Comparison of ENCODE assay signal across 17 cellular contexts in genomic region chr3:356947-357346, GRCh38.
DNase-seq lines count a peak whose midpoint lies in the region; ATAC-seq and TF ChIP-seq lines count a peak whose summit lies in the region.
"Had no signal": no experiment of that assay in that cellular context is flagged by ENCODE, and none has a peak within 500 bp of the region (broad histone marks: within the 10 kb centered on the region; RNA-seq: fewer than 3 reads in every experiment).

No MANE protein-coding gene starts in this region.

- POLR2A ChIA-PET in IMR-90 (lab: Charles Lee; ENCODE audit: unreplicated experiment): no interaction called here

- H2BK120ac ChIP-seq in IMR-90 (ENCODE audit: low read depth, low read length): peak overlapping the region; percentile 95

- peak overlapping the region; percentile 59; the same call in 1 of the 2 replicates for H4K5ac ChIP-seq in IMR-90 (ENCODE audit: low read depth, low read length)

- peak overlapping the region; percentile 83 for H4K91ac ChIP-seq in IMR-90 (ENCODE audit: insufficient read depth, low read depth, low read length)

- H3K4me1 Mint-ChIP-seq in mesothelial cell of epicardium: no peaks in the 10 kb centered on the region
- H3K4me1 Mint-ChIP-seq in activated T-cell treated with anti-CD3 and anti-CD28 coated beads, Interleukin-2, amount 50 U/mL, for 24 hours (ENCODE audit: low read depth): no peaks in the 10 kb centered on the region

- H3K56ac ChIP-seq in IMR-90 (ENCODE audit: extremely low read depth, insufficient read depth, low read length): peak overlapping the region; percentile 24; the same call in 1 of the 2 replicates

- dilution Hi-C loops in IMR-90 (cut with HindIII; ENCODE audit: low sequenced_read_pairs, unreplicated experiment): no loop called here

- TF ChIP-seq CTCF in IMR-90 (conservative IDR thresholded peaks at IDR 0.05; ENCODE audit: low read depth, low read length) (no peak), sigmoid colon (IDR thresholded peaks at IDR 0.05) (no peak), mesothelial cell of epicardium (IDR thresholded peaks at IDR 0.05; ENCODE audit: unreplicated experiment) (no peak)

- 90% methylated on average over 1 of the region's 4 CpGs; no CpG with 5 or more reads in 1 of the 2 experiments for whole genome bisulfite sequencing in IMR-90 (ENCODE audit: extremely low coverage in 2 of 2, insufficient read length in 1 of 2), 2 experiments
- 19 to 44% methylated on average over 4 of the region's 4 CpGs for WGBS in sigmoid colon, 2 donors

- peak overlapping the region; percentile 93 for H2BK20ac ChIP-seq in IMR-90 (ENCODE audit: low read depth, low read length)

- H3K27me3 Mint-ChIP-seq in mesothelial cell of epicardium (ENCODE audit: low read depth): peaks cover 36% of the 10 kb centered on the region
- no peaks in the 10 kb centered on the region for H3K27me3 Mint-ChIP-seq in activated T-cell treated with anti-CD3 and anti-CD28 coated beads, Interleukin-2, amount 50 U/mL, for 24 hours
- H3K27me3 Mint-ChIP-seq: memory B cell had no signal

- peak overlapping the region; percentile 66; the same call in 1 of the 3 replicates for H2BK15ac ChIP-seq in IMR-90 (ENCODE audit: low read depth, low read length)

- peak overlapping the region in 1 of 2 experiments; percentile 86; a peak in 1 of 4 replicates for H4K8ac ChIP-seq in IMR-90 (ENCODE audit: low read depth in 2 of 2, low read length in 2 of 2)

- no peak for TF ChIP-seq EP300 in sigmoid colon (IDR thresholded peaks at IDR 0.05)

- H3K27ac ChIP-seq in IMR-90 (ENCODE audit: insufficient read depth, low read length): peak overlapping the region; percentile 87
- peak overlapping the region in 3 of 4 donors; percentile 60 to 70 (median 64) for H3K27ac ChIP-seq in sigmoid colon
- H3K27ac ChIP-seq: right lobe of liver, thoracic aorta had no signal

- DNase-seq in IMR-90 (no peak), NCI-H2081 treated with DMSO at 0.1 percent for 48 hours (lab: John Stamatoyannopoulos, UW) (peak; percentile 1), left cardiac atrium (peak; percentile 37), sigmoid colon (peak; percentile 79), germinal center (ENCODE audit: low spot score) (no peak), mesothelial cell of epicardium (ENCODE audit: low spot score in 2 of 2, unreplicated experiment in 2 of 2) (no peak)
- DNase-seq in activated T-cell treated with anti-CD3 and anti-CD28 coated beads, Interleukin-2, amount 50 U/mL, for 24 hours: no peak
- DNase-seq: activated CD4-positive, CD25-positive, alpha-beta regulatory T cell; activated gamma-delta T cell; amniotic stem cell; foreskin melanocyte; right lobe of liver; stimulated activated CD4-positive, alpha-beta T cell treated with anti-CD3 and anti-CD28 coated beads, Interleukin-4, amount 100 ng/mL, for 1 hour; T-helper 2 cell had no signal

- H4K20me1 ChIP-seq in IMR-90 (ENCODE audit: insufficient read depth, low read length): no peaks in the 10 kb centered on the region

- no peaks in the 10 kb centered on the region for H3K9me3 ChIP-seq in IMR-90 (ENCODE audit: control insufficient read depth, insufficient read depth, low read length)
- no peaks in the 10 kb centered on the region for H3K9me3 ChIP-seq in sigmoid colon
- H3K9me3 ChIP-seq: HAP-1, right lobe of liver, thoracic aorta had no signal

- no peak overlapping the region for H2AFZ ChIP-seq in IMR-90 (replicated peaks; ENCODE audit: low read length, poor library complexity)

- no TSS peak for BruUV-seq in IMR-90 (replicated peaks; lab: Mats Ljungman, UMichigan)

- TF ChIP-seq POLR2A in IMR-90 (IDR thresholded peaks at IDR 0.05; ENCODE audit: low read depth, low read length): no peak
- TF ChIP-seq POLR2A in sigmoid colon (IDR thresholded peaks at IDR 0.05): no peak

- no peak overlapping the region for H3K4me3 Mint-ChIP-seq in mesothelial cell of epicardium
- H3K4me3 Mint-ChIP-seq in activated T-cell treated with anti-CD3 and anti-CD28 coated beads, Interleukin-2, amount 50 U/mL, for 24 hours: no peak overlapping the region
- H3K4me3 Mint-ChIP-seq: memory B cell had no signal

- H2AK5ac ChIP-seq in IMR-90 (ENCODE audit: low read depth, low read length): peak overlapping the region; percentile 64

- H3K4me2 ChIP-seq in IMR-90 (ENCODE audit: low read depth, low read length): no peak overlapping the region

- CTCF ChIA-PET in IMR-90 (lab: Yijun Ruan, JAX): no interaction called here

- H3K27ac Mint-ChIP-seq in mesothelial cell of epicardium: no peak overlapping the region
- no peak overlapping the region for H3K27ac Mint-ChIP-seq in activated T-cell treated with anti-CD3 and anti-CD28 coated beads, Interleukin-2, amount 50 U/mL, for 24 hours

- no peaks in the 10 kb centered on the region for H3K79me1 ChIP-seq in IMR-90 (ENCODE audit: low read depth in 1 of 2, low read length in 2 of 2)

- no peak overlapping the region for H2AK9ac ChIP-seq in IMR-90 (replicated peaks; ENCODE audit: low read depth, low read length, poor library complexity)

- no peak overlapping the region for H3K14ac ChIP-seq in IMR-90 (replicated peaks; ENCODE audit: low read depth, low read length)

- intact Hi-C loops in IMR-90 (cut with micrococcal nuclease) (no loop called here), left cardiac atrium (cut with DNase I) (loop anchor here in 1 of 2 donors (5.0 kb wide), 1 partner anchor 235 kb away; no protein-coding TSS in a partner anchor), sigmoid colon (cut with DNase I) (no loop called here)

- ATAC-seq in IMR-90 (ENCODE audit: low read depth): no peak
- ATAC-seq in left cardiac atrium: peak; percentile 30 to 76

- no peak for TF ChIP-seq RAD21 in IMR-90 (IDR thresholded peaks at IDR 0.05; ENCODE audit: low read length)

- H3K36me3 Mint-ChIP-seq in mesothelial cell of epicardium: no peaks in the 10 kb centered on the region
- H3K36me3 Mint-ChIP-seq in activated T-cell treated with anti-CD3 and anti-CD28 coated beads, Interleukin-2, amount 50 U/mL, for 24 hours (ENCODE audit: low read depth): no peaks in the 10 kb centered on the region

- peak overlapping the region; percentile 89 for H2BK5ac ChIP-seq in IMR-90 (ENCODE audit: low read depth, low read length, poor library complexity, severe bottlenecking)

- H3K9me3 Mint-ChIP-seq in mesothelial cell of epicardium: no peaks in the 10 kb centered on the region
- no peaks in the 10 kb centered on the region for H3K9me3 Mint-ChIP-seq in activated T-cell treated with anti-CD3 and anti-CD28 coated beads, Interleukin-2, amount 50 U/mL, for 24 hours
- H3K9me3 Mint-ChIP-seq: memory B cell had no signal

- no peak overlapping the region for H3K4me3 ChIP-seq in IMR-90 (ENCODE audit: insufficient read depth, low read depth, low read length)
- H3K4me3 ChIP-seq in sigmoid colon: no peak overlapping the region
- H3K4me3 ChIP-seq: HAP-1, right lobe of liver, thoracic aorta had no signal

- 0 out of 2 replicates have a peak overlapping the region, but pooled peaks have one; percentile 69 for H3K23ac ChIP-seq in IMR-90 (ENCODE audit: low read depth, low read length)

- H3K36me3 ChIP-seq in IMR-90 (ENCODE audit: control insufficient read depth, insufficient read depth, low read length) (no peaks in the 10 kb centered on the region), sigmoid colon (no peaks in the 10 kb centered on the region)
- H3K36me3 ChIP-seq: HAP-1, right lobe of liver, thoracic aorta had no signal

- peak overlapping the region; percentile 75 for H3K4ac ChIP-seq in IMR-90 (ENCODE audit: low read depth, low read length)

- H3K27me3 ChIP-seq in IMR-90 (ENCODE audit: control insufficient read depth, insufficient read depth, low read length): no peaks in the 10 kb centered on the region
- H3K27me3 ChIP-seq in sigmoid colon: peaks cover 0 to 7% (median 0%) of the 10 kb centered on the region in 3 donors
- H3K27me3 ChIP-seq: right lobe of liver had no signal

- no peak overlapping the region for H3K9ac ChIP-seq in IMR-90 (ENCODE audit: low read depth, low read length)

- H3K4me1 ChIP-seq in IMR-90 (ENCODE audit: control insufficient read depth, insufficient read depth, low read length) (peaks cover 16% of the 10 kb centered on the region), sigmoid colon (peaks cover 0 to 36% (median 30%) of the 10 kb centered on the region in 4 donors)
- H3K4me1 ChIP-seq: HAP-1, right lobe of liver had no signal

- H3K9me1 ChIP-seq in IMR-90 (ENCODE audit: insufficient read depth, low read length): peaks cover 8% of the 10 kb centered on the region

- peak overlapping the region; percentile 72; the same call in 1 of the 2 replicates for H3K18ac ChIP-seq in IMR-90 (ENCODE audit: low read depth, low read length)

- in situ Hi-C loops in IMR-90 (cut with MboI; ENCODE audit: low sequenced_read_pairs): no loop called here

TF ChIP-seq in IMR-90, 13 proteins besides CTCF, POLR2A, EP300 and RAD21 (continues in another document):
- TF ChIP-seq MAZ (IDR thresholded peaks at IDR 0.05; ENCODE audit: borderline replicate concordance, low read depth, low read length): no peak
- no peak for TF ChIP-seq RCOR1 (IDR thresholded peaks at IDR 0.05; ENCODE audit: insufficient replicate concordance, low read length)
- TF ChIP-seq CEBPB (IDR thresholded peaks at IDR 0.05; ENCODE audit: low read depth, low read length): no peak
- no peak for TF ChIP-seq RFX5 (IDR thresholded peaks at IDR 0.05; ENCODE audit: low read depth, low read length)
- TF ChIP-seq MAFK (IDR thresholded peaks at IDR 0.05; ENCODE audit: low read depth, low read length): no peak
- TF ChIP-seq SMC3 (IDR thresholded peaks at IDR 0.05; ENCODE audit: low read depth, low read length): no peak
- TF ChIP-seq CHD1 (IDR thresholded peaks at IDR 0.05; ENCODE audit: low read depth, low read length): no peak
- no peak for TF ChIP-seq MXI1 (IDR thresholded peaks at IDR 0.05; ENCODE audit: borderline replicate concordance, low read depth, low read length)
- TF ChIP-seq ELK1 (IDR thresholded peaks at IDR 0.05; ENCODE audit: borderline replicate concordance, low read depth, low read length): no peak
- no peak for TF ChIP-seq NFE2L2 (IDR thresholded peaks at IDR 0.05; ENCODE audit: low read depth, low read length)
- no peak for TF ChIP-seq FOS (IDR thresholded peaks at IDR 0.05; ENCODE audit: low read depth, low read length)

Comparison
In these comparisons a context has a peak if more than half of its experiments do, and no peak if none do; other contexts are left out.
1. DNase-seq: peak in NCI-H2081 treated with DMSO at 0.1 percent for 48 hours (single experiment), left cardiac atrium (single experiment) and sigmoid colon (single experiment); none in IMR-90 (single experiment), germinal center (single experiment), mesothelial cell of epicardium (0 of 2) and activated T-cell treated with anti-CD3 and anti-CD28 coated beads, Interleukin-2, amount 50 U/mL, for 24 hours (single experiment).